10 cellular contexts compared by ENCODE assay signal in genomic region chr1:48227165-48228013, GRCh38. TPM values are rescaled to one million over a fixed set of nuclear protein-coding genes. Genes with fewer than 3 reads are reported as not detected.
DNase-seq lines count a peak whose midpoint lies in the region; ATAC-seq and TF ChIP-seq lines count a peak whose summit lies in the region.
"Had no signal": no experiment of that assay in that cellular context is flagged by ENCODE, and none has a peak within 500 bp of the region (broad histone marks: within the 10 kb centered on the region; RNA-seq: fewer than 3 reads in every experiment).

No MANE protein-coding gene starts in this region.

- H3K27me3 ChIP-seq in spleen (replicated peaks in 1 of 7) = no peaks in the 10 kb centered on the region
- H3K27me3 ChIP-seq: thyroid gland had no signal

- peak; percentile 41 for DNase-seq in activated T-cell treated with anti-CD3 and anti-CD28 coated beads, Interleukin-2, amount 50 U/mL, for 24 hours
- DNase-seq in activated T-cell treated with anti-CD3 and anti-CD28 coated beads for 4 hours (no peak), spleen (peak; percentile 83), GM03348 (ENCODE audit: low spot score) (no peak), NCI-H748 treated with DMSO at 0.1 percent for 48 hours (lab: John Stamatoyannopoulos, UW) (no peak)
- DNase-seq in activated CD4-positive, alpha-beta memory T cell treated with anti-CD3 and anti-CD28 coated beads for 36 hours = peak; percentile 16
- DNase-seq: thyroid gland had no signal

- 43 to 54% (median 50%) methylated on average over 10 of the region's 10 CpGs for WGBS in spleen, 5 donors

- H3K36me3 Mint-ChIP-seq in activated T-cell treated with anti-CD3 and anti-CD28 coated beads, Interleukin-2, amount 50 U/mL, for 24 hours (ENCODE audit: low read depth) = no peaks in the 10 kb centered on the region
- H3K36me3 Mint-ChIP-seq in activated CD4-positive, alpha-beta memory T cell treated with anti-CD3 and anti-CD28 coated beads for 36 hours = no peaks in the 10 kb centered on the region

- ATAC-seq in HG03139 (IDR thresholded peaks at IDR 0.05; ENCODE audit: unreplicated experiment) (peak; percentile 60), GM19023 (IDR thresholded peaks at IDR 0.05; ENCODE audit: unreplicated experiment) (no peak)

- peaks cover 0 to 39% (median 18%) of the 10 kb centered on the region in 6 donors for H3K4me1 ChIP-seq in spleen
- H3K4me1 ChIP-seq: thyroid gland had no signal

- CTCF ChIA-PET in activated CD4-positive, alpha-beta memory T cell treated with anti-CD3 and anti-CD28 coated beads for 36 hours (lab: Charles Lee) = interaction anchor here (0.6 kb wide), 1 partner anchor 22 kb away, joined by 3 read pairs; no protein-coding TSS in a partner anchor

- H3K27me3 Mint-ChIP-seq in activated T-cell treated with anti-CD3 and anti-CD28 coated beads, Interleukin-2, amount 50 U/mL, for 24 hours = no peaks in the 10 kb centered on the region
- no peaks in the 10 kb centered on the region for H3K27me3 Mint-ChIP-seq in activated CD4-positive, alpha-beta memory T cell treated with anti-CD3 and anti-CD28 coated beads for 36 hours

- H3K27ac ChIP-seq in spleen = peak overlapping the region in 7 of 8 donors; percentile 23 to 88 (median 54)
- H3K27ac ChIP-seq: thyroid gland had no signal

- peak overlapping the region in 1 of 8 donors; percentile 24 for H3K4me3 ChIP-seq in spleen
- H3K4me3 ChIP-seq: thyroid gland had no signal

- H3K27ac Mint-ChIP-seq in activated T-cell treated with anti-CD3 and anti-CD28 coated beads, Interleukin-2, amount 50 U/mL, for 24 hours = no peak overlapping the region
- no peak overlapping the region for H3K27ac Mint-ChIP-seq in activated CD4-positive, alpha-beta memory T cell treated with anti-CD3 and anti-CD28 coated beads for 36 hours

- POLR2A ChIA-PET in activated CD4-positive, alpha-beta memory T cell treated with anti-CD3 and anti-CD28 coated beads for 36 hours (lab: Charles Lee) = no interaction called here

- no peaks in the 10 kb centered on the region for H3K9me3 Mint-ChIP-seq in activated T-cell treated with anti-CD3 and anti-CD28 coated beads, Interleukin-2, amount 50 U/mL, for 24 hours
- H3K9me3 Mint-ChIP-seq in activated CD4-positive, alpha-beta memory T cell treated with anti-CD3 and anti-CD28 coated beads for 36 hours = no peaks in the 10 kb centered on the region

- intact Hi-C loops in activated CD4-positive, alpha-beta memory T cell treated with anti-CD3 and anti-CD28 coated beads for 36 hours (cut with micrococcal nuclease) = no loop called here
- intact Hi-C loops in spleen (cut with DNase I; ENCODE audit: low total_unique reads) = no loop called here

- no peaks in the 10 kb centered on the region for H3K9me3 ChIP-seq in spleen
- H3K9me3 ChIP-seq: thyroid gland had no signal

- TF ChIP-seq POLR2A in spleen (IDR thresholded peaks at IDR 0.05) = no peak

- TF ChIP-seq CTCF in spleen (IDR thresholded peaks at IDR 0.05 in 8 of 11, conservative IDR thresholded peaks at IDR 0.05 in 3 of 11) = no peak

- H3K4me3 Mint-ChIP-seq in activated T-cell treated with anti-CD3 and anti-CD28 coated beads, Interleukin-2, amount 50 U/mL, for 24 hours = no peak overlapping the region
- H3K4me3 Mint-ChIP-seq in activated CD4-positive, alpha-beta memory T cell treated with anti-CD3 and anti-CD28 coated beads for 36 hours = no peak overlapping the region

- H3K36me3 ChIP-seq in spleen = no peaks in the 10 kb centered on the region
- H3K36me3 ChIP-seq: thyroid gland had no signal

- no peaks in the 10 kb centered on the region for H3K4me1 Mint-ChIP-seq in activated T-cell treated with anti-CD3 and anti-CD28 coated beads, Interleukin-2, amount 50 U/mL, for 24 hours (ENCODE audit: low read depth)
- H3K4me1 Mint-ChIP-seq in activated CD4-positive, alpha-beta memory T cell treated with anti-CD3 and anti-CD28 coated beads for 36 hours (ENCODE audit: low read depth) = no peaks in the 10 kb centered on the region

RNA-seq across cellular contexts. Expression of gene SLC5A9, which starts 4.9 kb away (rescaled TPM):
- total RNA-seq in activated CD4-positive, alpha-beta memory T cell treated with anti-CD3 and anti-CD28 coated beads for 36 hours = not detected
- 1 to 10 TPM in 2 of 7 donors, under 1 TPM in 5; 0.51 to 2.1 (median 0.82) TPM for total RNA-seq in spleen
- polyA plus RNA-seq in spleen = 1 to 10 TPM in 2 of 3 donors, under 1 TPM in 1; 0.72 to 1.3 (median 1.3) TPM
- total RNA-seq: epithelial cell of proximal tubule, thyroid gland had no signal

Comparison
In these comparisons a context has a peak if more than half of its experiments do, and no peak if none do; other contexts are left out.
1. DNase-seq: peak in activated T-cell treated with anti-CD3 and anti-CD28 coated beads, Interleukin-2, amount 50 U/mL, for 24 hours (single experiment), activated CD4-positive, alpha-beta memory T cell treated with anti-CD3 and anti-CD28 coated beads for 36 hours (single experiment) and spleen (single experiment); none in activated T-cell treated with anti-CD3 and anti-CD28 coated beads for 4 hours (single experiment), GM03348 (single experiment) and NCI-H748 treated with DMSO at 0.1 percent for 48 hours (single experiment).